In genomic region chr12:124805050-124805449, GRCh38 we compare ENCODE assay signal across 24 cellular contexts. TPM values are rescaled to one million over a fixed set of nuclear protein-coding genes. Genes with fewer than 3 reads are reported as not detected.
DNase-seq lines count a peak whose midpoint lies in the region; ATAC-seq and TF ChIP-seq lines count a peak whose summit lies in the region.
"Had no signal": no experiment of that assay in that cellular context is flagged by ENCODE, and none has a peak within 500 bp of the region (broad histone marks: within the 10 kb centered on the region; RNA-seq: fewer than 3 reads in every experiment).

No MANE protein-coding gene starts in this region.

- no peaks in the 10 kb centered on the region for H3K79me2 ChIP-seq in GM23338 (replicated peaks; ENCODE audit: insufficient read depth)

- H2AFZ ChIP-seq in GM23338: no peak overlapping the region
- H2AFZ ChIP-seq: GM23248, PC-9 had no signal

- peaks cover 25% of the 10 kb centered on the region for H3K36me3 Mint-ChIP-seq in GM23338 (ENCODE audit: low read depth)

- H3K4me3 Mint-ChIP-seq in GM23338: no peak overlapping the region; the same call in 2 of the 3 replicates
- H3K4me3 Mint-ChIP-seq: HFFc6 had no signal

- no peak for DNase-seq in GM23338 (ENCODE audit: low spot score)
- no peak for DNase-seq in adrenal gland
- no peak for DNase-seq in right lobe of liver
- no peak for DNase-seq in activated CD4-positive, alpha-beta T cell treated with anti-CD3 and anti-CD28 coated beads, Interleukin-2, amount 50 U/mL, for 48 hours
- DNase-seq in lower lobe of right lung: no peak
- DNase-seq in mucosa of gallbladder (ENCODE audit: low spot score): no peak
- DNase-seq: ACHN, Calu3, DMS79 treated with DMSO at 0.1 percent for 48 hours, GF-D8, GM23248, HFFc6, IMR-90, NCI-H1048, NCI-H1417, NCI-H1694, NCI-H2081, NCI-H2227 treated with DMSO at 0.1 percent for 48 hours, NCI-H526 treated with DMSO at 0.1 percent for 48 hours, PC-9, Right ventricle myocardium superior had no signal

- H3K36me3 ChIP-seq in GM23338 (ENCODE audit: insufficient read depth) (no peaks in the 10 kb centered on the region), adrenal gland (replicated peaks in 1 of 2) (peaks cover 0 to 52% of the 10 kb centered on the region in 2 donors), right lobe of liver (peaks cover 0 to 52% (median 21%) of the 10 kb centered on the region in 4 donors), lower lobe of right lung (peaks cover 7% of the 10 kb centered on the region)

- H3K27me3 ChIP-seq in GM23338 (ENCODE audit: insufficient read depth) (no peaks in the 10 kb centered on the region), adrenal gland (no peaks in the 10 kb centered on the region), right lobe of liver (no peaks in the 10 kb centered on the region), lower lobe of right lung (ENCODE audit: low read depth) (no peaks in the 10 kb centered on the region)
- H3K27me3 ChIP-seq: BE2C had no signal

- no peaks in the 10 kb centered on the region for H3K9me3 ChIP-seq in adrenal gland (replicated peaks in 1 of 3)
- no peaks in the 10 kb centered on the region for H3K9me3 ChIP-seq in right lobe of liver
- H3K9me3 ChIP-seq in lower lobe of right lung: no peaks in the 10 kb centered on the region
- H3K9me3 ChIP-seq: BE2C, HAP-1 had no signal

- no peak overlapping the region for H3K4me2 ChIP-seq in GM23338
- H3K4me2 ChIP-seq: PC-9 had no signal

- TF ChIP-seq CTCF in GM23338 (conservative IDR thresholded peaks at IDR 0.05; ENCODE audit: low read depth in 2 of 2) (no peak), adrenal gland (IDR thresholded peaks at IDR 0.05) (no peak), right lobe of liver (IDR thresholded peaks at IDR 0.05) (no peak), lower lobe of right lung (IDR thresholded peaks at IDR 0.05) (no peak)

- H4K20me1 ChIP-seq in GM23338 (replicated peaks; ENCODE audit: insufficient read depth): no peaks in the 10 kb centered on the region

- no peaks in the 10 kb centered on the region for H3K4me1 ChIP-seq in GM23338 (ENCODE audit: insufficient read depth)
- peaks cover 19 to 43% of the 10 kb centered on the region in 2 donors for H3K4me1 ChIP-seq in adrenal gland (replicated peaks in 1 of 2)
- peaks cover 0 to 13% (median 5%) of the 10 kb centered on the region in 4 donors for H3K4me1 ChIP-seq in right lobe of liver
- peaks cover 9% of the 10 kb centered on the region for H3K4me1 ChIP-seq in lower lobe of right lung
- H3K4me1 ChIP-seq: HAP-1 had no signal

- peaks cover 6% of the 10 kb centered on the region for H3K4me1 Mint-ChIP-seq in GM23338

- no peak overlapping the region for H3K27ac ChIP-seq in GM23338 (ENCODE audit: low read depth)
- H3K27ac ChIP-seq in adrenal gland: peak overlapping the region; percentile 8 to 92 (median 76)
- H3K27ac ChIP-seq in right lobe of liver: peak overlapping the region; percentile 60 to 73 (median 63)
- H3K27ac ChIP-seq in lower lobe of right lung: no peak overlapping the region
- H3K27ac ChIP-seq: GM23248, PC-9 had no signal

- no peak overlapping the region for H3K4me3 ChIP-seq in GM23338
- no peak overlapping the region for H3K4me3 ChIP-seq in adrenal gland
- H3K4me3 ChIP-seq in right lobe of liver: no peak overlapping the region
- no peak overlapping the region for H3K4me3 ChIP-seq in lower lobe of right lung
- H3K4me3 ChIP-seq: GM23248, HAP-1, PC-9 had no signal

- H3K9me3 Mint-ChIP-seq in GM23338: no peaks in the 10 kb centered on the region; the same call in 2 of the 3 replicates
- H3K9me3 Mint-ChIP-seq: HFFc6 had no signal

- ATAC-seq in GM23338 (no peak), right lobe of liver (no peak), lower lobe of right lung (no peak), GM21423 (IDR thresholded peaks at IDR 0.05; ENCODE audit: unreplicated experiment) (no peak)

- TF ChIP-seq POLR2A in adrenal gland (IDR thresholded peaks at IDR 0.05) (no peak), right lobe of liver (IDR thresholded peaks at IDR 0.05) (no peak)

- peak overlapping the region; percentile 67; the same call in 1 of the 2 replicates for H3K27ac Mint-ChIP-seq in GM23338
- H3K27ac Mint-ChIP-seq: HFFc6 had no signal

- H3F3A ChIP-seq in GM23338 (replicated peaks; ENCODE audit: low read depth): no peaks in the 10 kb centered on the region

- intact Hi-C loops in adrenal gland (cut with DNase I): no loop called here
- intact Hi-C loops in right lobe of liver (cut with DNase I): loop anchor here in 1 of 2 donors (10.0 kb wide), 1 partner anchor 80 kb away; no protein-coding TSS in a partner anchor
- intact Hi-C loops in lower lobe of right lung (cut with DNase I): no loop called here

- 60 to 66% (median 61%) methylated on average over 3 of the region's 3 CpGs for WGBS in adrenal gland, 4 donors
- 82% methylated on average over 3 of the region's 3 CpGs for WGBS in right lobe of liver (ENCODE audit: insufficient coverage, low coverage, low lambda C conversion rate, missing lambda C conversion rate)

- peaks cover 8% of the 10 kb centered on the region for H3K27me3 Mint-ChIP-seq in GM23338 (ENCODE audit: insufficient read depth, low read depth, poor library complexity)

- no peaks in the 10 kb centered on the region for H3K9me2 ChIP-seq in GM23338 (ENCODE audit: insufficient read depth)

TF ChIP-seq in GM23338, 12 proteins besides CTCF, POLR2A, EP300 and RAD21 (continues in another document):
- TF ChIP-seq JUNB (IDR thresholded peaks at IDR 0.05; ENCODE audit: unreplicated experiment): no peak
- TF ChIP-seq EZH2phosphoT487 (IDR thresholded peaks at IDR 0.05; ENCODE audit: unreplicated experiment): no peak
- no peak for TF ChIP-seq EZH2 (IDR thresholded peaks at IDR 0.05; ENCODE audit: low read depth, unreplicated experiment)
- TF ChIP-seq, protein P1, sequence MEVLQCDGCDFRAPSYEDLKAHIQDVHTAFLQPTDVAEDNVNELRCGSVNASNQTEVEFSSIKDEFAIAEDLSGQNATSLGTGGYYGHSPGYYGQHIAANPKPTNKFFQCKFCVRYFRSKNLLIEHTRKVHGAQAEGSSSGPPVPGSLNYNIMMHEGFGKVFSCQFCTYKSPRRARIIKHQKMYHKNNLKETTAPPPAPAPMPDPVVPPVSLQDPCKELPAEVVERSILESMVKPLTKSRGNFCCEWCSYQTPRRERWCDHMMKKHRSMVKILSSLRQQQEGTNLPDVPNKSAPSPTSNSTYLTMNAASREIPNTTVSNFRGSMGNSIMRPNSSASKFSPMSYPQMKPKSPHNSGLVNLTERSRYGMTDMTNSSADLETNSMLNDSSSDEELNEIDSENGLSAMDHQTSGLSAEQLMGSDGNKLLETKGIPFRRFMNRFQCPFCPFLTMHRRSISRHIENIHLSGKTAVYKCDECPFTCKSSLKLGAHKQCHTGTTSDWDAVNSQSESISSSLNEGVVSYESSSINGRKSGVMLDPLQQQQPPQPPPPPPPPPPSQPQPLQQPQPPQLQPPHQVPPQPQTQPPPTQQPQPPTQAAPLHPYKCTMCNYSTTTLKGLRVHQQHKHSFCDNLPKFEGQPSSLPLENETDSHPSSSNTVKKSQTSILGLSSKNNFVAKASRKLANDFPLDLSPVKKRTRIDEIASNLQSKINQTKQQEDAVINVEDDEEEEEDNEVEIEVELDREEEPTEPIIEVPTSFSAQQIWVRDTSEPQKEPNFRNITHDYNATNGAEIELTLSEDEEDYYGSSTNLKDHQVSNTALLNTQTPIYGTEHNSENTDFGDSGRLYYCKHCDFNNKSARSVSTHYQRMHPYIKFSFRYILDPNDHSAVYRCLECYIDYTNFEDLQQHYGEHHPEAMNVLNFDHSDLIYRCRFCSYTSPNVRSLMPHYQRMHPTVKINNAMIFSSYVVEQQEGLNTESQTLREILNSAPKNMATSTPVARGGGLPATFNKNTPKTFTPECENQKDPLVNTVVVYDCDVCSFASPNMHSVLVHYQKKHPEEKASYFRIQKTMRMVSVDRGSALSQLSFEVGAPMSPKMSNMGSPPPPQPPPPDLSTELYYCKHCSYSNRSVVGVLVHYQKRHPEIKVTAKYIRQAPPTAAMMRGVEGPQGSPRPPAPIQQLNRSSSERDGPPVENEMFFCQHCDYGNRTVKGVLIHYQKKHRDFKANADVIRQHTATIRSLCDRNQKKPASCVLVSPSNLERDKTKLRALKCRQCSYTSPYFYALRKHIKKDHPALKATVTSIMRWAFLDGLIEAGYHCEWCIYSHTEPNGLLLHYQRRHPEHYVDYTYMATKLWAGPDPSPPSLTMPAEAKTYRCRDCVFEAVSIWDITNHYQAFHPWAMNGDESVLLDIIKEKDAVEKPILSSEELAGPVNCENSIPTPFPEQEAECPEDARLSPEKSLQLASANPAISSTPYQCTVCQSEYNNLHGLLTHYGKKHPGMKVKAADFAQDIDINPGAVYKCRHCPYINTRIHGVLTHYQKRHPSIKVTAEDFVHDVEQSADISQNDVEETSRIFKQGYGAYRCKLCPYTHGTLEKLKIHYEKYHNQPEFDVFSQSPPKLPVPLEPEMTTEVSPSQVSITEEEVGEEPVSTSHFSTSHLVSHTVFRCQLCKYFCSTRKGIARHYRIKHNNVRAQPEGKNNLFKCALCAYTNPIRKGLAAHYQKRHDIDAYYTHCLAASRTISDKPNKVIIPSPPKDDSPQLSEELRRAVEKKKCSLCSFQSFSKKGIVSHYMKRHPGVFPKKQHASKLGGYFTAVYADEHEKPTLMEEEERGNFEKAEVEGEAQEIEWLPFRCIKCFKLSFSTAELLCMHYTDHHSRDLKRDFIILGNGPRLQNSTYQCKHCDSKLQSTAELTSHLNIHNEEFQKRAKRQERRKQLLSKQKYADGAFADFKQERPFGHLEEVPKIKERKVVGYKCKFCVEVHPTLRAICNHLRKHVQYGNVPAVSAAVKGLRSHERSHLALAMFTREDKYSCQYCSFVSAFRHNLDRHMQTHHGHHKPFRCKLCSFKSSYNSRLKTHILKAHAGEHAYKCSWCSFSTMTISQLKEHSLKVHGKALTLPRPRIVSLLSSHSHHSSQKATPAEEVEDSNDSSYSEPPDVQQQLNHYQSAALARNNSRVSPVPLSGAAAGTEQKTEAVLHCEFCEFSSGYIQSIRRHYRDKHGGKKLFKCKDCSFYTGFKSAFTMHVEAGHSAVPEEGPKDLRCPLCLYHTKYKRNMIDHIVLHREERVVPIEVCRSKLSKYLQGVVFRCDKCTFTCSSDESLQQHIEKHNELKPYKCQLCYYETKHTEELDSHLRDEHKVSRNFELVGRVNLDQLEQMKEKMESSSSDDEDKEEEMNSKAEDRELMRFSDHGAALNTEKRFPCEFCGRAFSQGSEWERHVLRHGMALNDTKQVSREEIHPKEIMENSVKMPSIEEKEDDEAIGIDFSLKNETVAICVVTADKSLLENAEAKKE (CRISPR knock-in tag; IDR thresholded peaks at IDR 0.05): no peak

RNA-seq across cellular contexts. Expression of gene SCARB1, which starts 58.6 kb away (rescaled TPM):
- 49.3 and 62.5 TPM in 2 replicates for total RNA-seq in GM23338 (2014; rRNA removed; shearing (Covaris generic))
- polyA plus RNA-seq in GM23338 (2016; fragmentation: Nextera tagmentation; extraction: Ambion mirVana) (31.0 TPM in 2 replicates), adrenal gland (1,000 to 10,000 TPM in 2 of 3 donors, 100 to 1,000 TPM in 1; 213 to 5,784 (median 1,664) TPM)
- total RNA-seq in adrenal gland (1,000 to 10,000 TPM in 5 of 8 donors, 100 to 1,000 TPM in 3; 646 to 8,580 (median 1,325) TPM), right lobe of liver (100 to 1,000 TPM; 128 to 359 (median 214) TPM), lower lobe of right lung (24.0 TPM), mucosa of gallbladder (102 TPM)

Comparison
In these comparisons a context has a peak if more than half of its experiments do, and no peak if none do; other contexts are left out.
1. H3K27ac ChIP-seq: peak in adrenal gland (5 of 5) and right lobe of liver (3 of 3); none in GM23338 (single experiment) and lower lobe of right lung (single experiment).